In genomic region chr22:36123673-36124630, GRCh38 we compare ENCODE assay signal across 1 cellular context.
TF ChIP-seq lines count a peak whose summit lies in the region.

No MANE protein-coding gene starts in this region.

TF ChIP-seq in HepG2, 621 proteins besides CTCF, POLR2A, EP300 and RAD21 (continued from another document and continues in another):
- TF ChIP-seq KIAA2018 (CRISPR knock-in tag; IDR thresholded peaks at IDR 0.05; ENCODE audit: borderline replicate concordance) (no peak), ZNF546 (CRISPR knock-in tag; conservative IDR thresholded peaks at IDR 0.05) (no peak), ZNF83 (CRISPR knock-in tag; IDR thresholded peaks at IDR 0.05; ENCODE audit: borderline replicate concordance) (no peak), SCMH1 (CRISPR knock-in tag; IDR thresholded peaks at IDR 0.05; ENCODE audit: borderline replicate concordance) (no peak), ZNF331 (CRISPR knock-in tag; IDR thresholded peaks at IDR 0.05) (0 out of 2 replicates have a peak, but pooled peaks have one; percentile 40), ZBTB4 (CRISPR knock-in tag; IDR thresholded peaks at IDR 0.05; ENCODE audit: borderline replicate concordance) (no peak), GATAD1 (CRISPR knock-in tag; IDR thresholded peaks at IDR 0.05) (no peak), KMT2A (CRISPR knock-in tag; IDR thresholded peaks at IDR 0.05) (no peak), CCAR2 (optimal IDR thresholded peaks at IDR 0.05; ENCODE audit: low read depth, low read length) (no peak), ZNF501 (CRISPR knock-in tag; IDR thresholded peaks at IDR 0.05) (peak; percentile 81), SPEN (CRISPR knock-in tag; IDR thresholded peaks at IDR 0.05; ENCODE audit: low read depth) (peak; percentile 85), ZNF724P (CRISPR knock-in tag; IDR thresholded peaks at IDR 0.05; ENCODE audit: borderline replicate concordance) (no peak), MYC (CRISPR knock-in tag; IDR thresholded peaks at IDR 0.05; ENCODE audit: borderline replicate concordance) (peak; percentile 79; the same call in 1 of the 2 replicates), SATB2 (CRISPR knock-in tag; IDR thresholded peaks at IDR 0.05) (no peak), ZNF660 (CRISPR knock-in tag; IDR thresholded peaks at IDR 0.05; ENCODE audit: borderline replicate concordance, low read depth) (no peak), ZNF746 (CRISPR knock-in tag; IDR thresholded peaks at IDR 0.05) (no peak; the same call in 1 of the 2 replicates), NFATC3 (CRISPR knock-in tag; IDR thresholded peaks at IDR 0.05) (no peak), SNAPC5 (CRISPR knock-in tag; IDR thresholded peaks at IDR 0.05; ENCODE audit: borderline replicate concordance) (no peak), ZNF709 (CRISPR knock-in tag; IDR thresholded peaks at IDR 0.05) (peak; percentile 44; the same call in 1 of the 2 replicates), ZNF12 (CRISPR knock-in tag; IDR thresholded peaks at IDR 0.05) (no peak), TBX2 (CRISPR knock-in tag; IDR thresholded peaks at IDR 0.05; ENCODE audit: borderline replicate concordance) (peak; percentile 45; the same call in 1 of the 2 replicates), KAT2B (IDR thresholded peaks at IDR 0.05; ENCODE audit: borderline replicate concordance, low read depth, low read length) (no peak), SP2 (CRISPR knock-in tag; IDR thresholded peaks at IDR 0.05) (no peak), FOXA1 (IDR thresholded peaks at IDR 0.05) (no peak), FOXA1 (CRISPR knock-in tag; IDR thresholded peaks at IDR 0.05) (peak; percentile 71), ZFP62 (CRISPR knock-in tag; IDR thresholded peaks at IDR 0.05) (no peak), CSRNP1 (CRISPR knock-in tag; IDR thresholded peaks at IDR 0.05) (no peak), REXO4 (CRISPR knock-in tag; IDR thresholded peaks at IDR 0.05; ENCODE audit: borderline replicate concordance) (no peak), SUZ12 (IDR thresholded peaks at IDR 0.05; ENCODE audit: low read depth, low read length) (no peak), TP53 (CRISPR knock-in tag; conservative IDR thresholded peaks at IDR 0.05) (no peak), RXRA (CRISPR knock-in tag; IDR thresholded peaks at IDR 0.05) (peak; percentile 61; the same call in 1 of the 2 replicates), PHF5A (CRISPR knock-in tag; IDR thresholded peaks at IDR 0.05; ENCODE audit: low read depth, unreplicated experiment) (no peak), ZNF574 (CRISPR knock-in tag; IDR thresholded peaks at IDR 0.05) (peak; percentile 45), ZNF556 (CRISPR knock-in tag; IDR thresholded peaks at IDR 0.05; ENCODE audit: borderline replicate concordance) (peak; percentile 79; the same call in 1 of the 2 replicates), ZNF549 (CRISPR knock-in tag; IDR thresholded peaks at IDR 0.05) (no peak), KLF11 (CRISPR knock-in tag; IDR thresholded peaks at IDR 0.05) (peak; percentile 75; the same call in 1 of the 2 replicates)
- TF ChIP-seq, protein P1, sequence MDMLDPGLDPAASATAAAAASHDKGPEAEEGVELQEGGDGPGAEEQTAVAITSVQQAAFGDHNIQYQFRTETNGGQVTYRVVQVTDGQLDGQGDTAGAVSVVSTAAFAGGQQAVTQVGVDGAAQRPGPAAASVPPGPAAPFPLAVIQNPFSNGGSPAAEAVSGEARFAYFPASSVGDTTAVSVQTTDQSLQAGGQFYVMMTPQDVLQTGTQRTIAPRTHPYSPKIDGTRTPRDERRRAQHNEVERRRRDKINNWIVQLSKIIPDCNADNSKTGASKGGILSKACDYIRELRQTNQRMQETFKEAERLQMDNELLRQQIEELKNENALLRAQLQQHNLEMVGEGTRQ (IDR thresholded peaks at IDR 0.05; ENCODE audit: low read depth, low read length): no peak
- TF ChIP-seq, protein P1 (CRISPR knock-in tag; IDR thresholded peaks at IDR 0.05; ENCODE audit: borderline replicate concordance): no peak
- TF ChIP-seq, protein P2, sequence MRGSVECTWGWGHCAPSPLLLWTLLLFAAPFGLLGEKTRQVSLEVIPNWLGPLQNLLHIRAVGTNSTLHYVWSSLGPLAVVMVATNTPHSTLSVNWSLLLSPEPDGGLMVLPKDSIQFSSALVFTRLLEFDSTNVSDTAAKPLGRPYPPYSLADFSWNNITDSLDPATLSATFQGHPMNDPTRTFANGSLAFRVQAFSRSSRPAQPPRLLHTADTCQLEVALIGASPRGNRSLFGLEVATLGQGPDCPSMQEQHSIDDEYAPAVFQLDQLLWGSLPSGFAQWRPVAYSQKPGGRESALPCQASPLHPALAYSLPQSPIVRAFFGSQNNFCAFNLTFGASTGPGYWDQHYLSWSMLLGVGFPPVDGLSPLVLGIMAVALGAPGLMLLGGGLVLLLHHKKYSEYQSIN (CRISPR knock-in tag; IDR thresholded peaks at IDR 0.05; ENCODE audit: borderline replicate concordance): no peak
- TF ChIP-seq, protein P3, sequence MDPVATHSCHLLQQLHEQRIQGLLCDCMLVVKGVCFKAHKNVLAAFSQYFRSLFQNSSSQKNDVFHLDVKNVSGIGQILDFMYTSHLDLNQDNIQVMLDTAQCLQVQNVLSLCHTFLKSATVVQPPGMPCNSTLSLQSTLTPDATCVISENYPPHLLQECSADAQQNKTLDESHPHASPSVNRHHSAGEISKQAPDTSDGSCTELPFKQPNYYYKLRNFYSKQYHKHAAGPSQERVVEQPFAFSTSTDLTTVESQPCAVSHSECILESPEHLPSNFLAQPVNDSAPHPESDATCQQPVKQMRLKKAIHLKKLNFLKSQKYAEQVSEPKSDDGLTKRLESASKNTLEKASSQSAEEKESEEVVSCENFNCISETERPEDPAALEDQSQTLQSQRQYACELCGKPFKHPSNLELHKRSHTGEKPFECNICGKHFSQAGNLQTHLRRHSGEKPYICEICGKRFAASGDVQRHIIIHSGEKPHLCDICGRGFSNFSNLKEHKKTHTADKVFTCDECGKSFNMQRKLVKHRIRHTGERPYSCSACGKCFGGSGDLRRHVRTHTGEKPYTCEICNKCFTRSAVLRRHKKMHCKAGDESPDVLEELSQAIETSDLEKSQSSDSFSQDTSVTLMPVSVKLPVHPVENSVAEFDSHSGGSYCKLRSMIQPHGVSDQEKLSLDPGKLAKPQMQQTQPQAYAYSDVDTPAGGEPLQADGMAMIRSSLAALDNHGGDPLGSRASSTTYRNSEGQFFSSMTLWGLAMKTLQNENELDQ (CRISPR knock-in tag; IDR thresholded peaks at IDR 0.05; ENCODE audit: borderline replicate concordance): no peak
